16 cellular contexts compared by ENCODE assay signal in genomic region chr5:154479944-154480750, GRCh38. TPM values are rescaled to one million over a fixed set of nuclear protein-coding genes. Genes with fewer than 3 reads are reported as not detected.
A peak's percentile ranks its signal among the peaks of the same experiment; 100 is the strongest.
DNase-seq lines count a peak whose midpoint lies in the region; ATAC-seq and TF ChIP-seq lines count a peak whose summit lies in the region.
"Had no signal": no experiment of that assay in that cellular context is flagged by ENCODE, and none has a peak within 500 bp of the region (broad histone marks: within the 10 kb centered on the region; RNA-seq: fewer than 3 reads in every experiment).

No MANE protein-coding gene starts in this region.

- H2AFZ ChIP-seq in neural cell (ENCODE audit: low read depth, low read length) (no peak overlapping the region), osteoblast (ENCODE audit: low read length) (no peak overlapping the region)

- no peaks in the 10 kb centered on the region for H3K79me2 ChIP-seq in neural cell (replicated peaks; ENCODE audit: insufficient read depth, low read length)
- no peaks in the 10 kb centered on the region for H3K79me2 ChIP-seq in osteoblast (ENCODE audit: insufficient read depth, low read length)

- TF ChIP-seq EP300 in neural cell (conservative IDR thresholded peaks at IDR 0.05; ENCODE audit: poor library complexity, severe bottlenecking) = no peak

- TF ChIP-seq CTCF in Caco-2 (IDR thresholded peaks at IDR 0.05; ENCODE audit: insufficient read depth in 1 of 2, low read depth in 1 of 2, low read length in 1 of 2, severe bottlenecking in 1 of 2, unreplicated experiment in 1 of 2) (no peak), GM20000 (IDR thresholded peaks at IDR 0.05; ENCODE audit: extremely low read depth, missing control alignments) (no peak), brain (conservative IDR thresholded peaks at IDR 0.05) (no peak), neural cell (IDR thresholded peaks at IDR 0.05; ENCODE audit: poor library complexity, severe bottlenecking) (no peak), osteoblast (IDR thresholded peaks at IDR 0.05; ENCODE audit: extremely low read depth, low read depth, low read length) (no peak)

- POLR2A ChIA-PET in Caco-2 (lab: Charles Lee) = no interaction called here

- H3K27me3 Mint-ChIP-seq in Caco-2 (ENCODE audit: insufficient read depth, unreplicated experiment) (peaks cover 25% of the 10 kb centered on the region), brain (peaks cover 100% of the 10 kb centered on the region)

- no TSS peak for BruUV-seq in Caco-2 (replicated peaks; lab: Mats Ljungman, UMichigan)

- H3K36me3 Mint-ChIP-seq in Caco-2 (ENCODE audit: insufficient read depth, unreplicated experiment) (peaks cover 9% of the 10 kb centered on the region), brain (no peaks in the 10 kb centered on the region)

- H3K4me3 Mint-ChIP-seq in Caco-2 (ENCODE audit: unreplicated experiment) (no peak overlapping the region), brain (peak overlapping the region in 4 of 5 experiments; percentile 58 to 76 (median 74))

- intact Hi-C loops in Caco-2 (cut with micrococcal nuclease; ENCODE audit: unreplicated experiment) = no loop called here

- H3K4me1 ChIP-seq in Caco-2 = peaks cover 26% of the 10 kb centered on the region
- no peaks in the 10 kb centered on the region for H3K4me1 ChIP-seq in osteoblast (ENCODE audit: insufficient read depth, low read length)

- peaks cover 5% of the 10 kb centered on the region for H3K4me1 Mint-ChIP-seq in Caco-2 (ENCODE audit: low read depth, unreplicated experiment)
- H3K4me1 Mint-ChIP-seq in brain = peaks cover 64% of the 10 kb centered on the region

- H3K27ac ChIP-seq in neural cell (ENCODE audit: low read length) (no peak overlapping the region), osteoblast (ENCODE audit: low read depth, low read length) (no peak overlapping the region)
- H3K27ac ChIP-seq: upper lobe of left lung had no signal

- H3F3A ChIP-seq in neural cell (ENCODE audit: insufficient read depth, low read length, poor library complexity, severe bottlenecking) = no peaks in the 10 kb centered on the region

- H4K20me1 ChIP-seq in neural cell (ENCODE audit: insufficient read depth) = no peaks in the 10 kb centered on the region
- no peaks in the 10 kb centered on the region for H4K20me1 ChIP-seq in osteoblast (ENCODE audit: insufficient read depth, low read length)

- H3K36me3 ChIP-seq in Caco-2 (ENCODE audit: control insufficient read depth, insufficient read depth, low read length) (no peaks in the 10 kb centered on the region), neural cell (ENCODE audit: insufficient read depth, low read length) (no peaks in the 10 kb centered on the region), osteoblast (ENCODE audit: insufficient read depth, low read length) (no peaks in the 10 kb centered on the region)
- H3K36me3 ChIP-seq: HAP-1, upper lobe of left lung had no signal

- H3K27me3 ChIP-seq in Caco-2 (replicated peaks; ENCODE audit: control insufficient read depth, insufficient read depth, low read length) (peaks cover 7% of the 10 kb centered on the region), neural cell (ENCODE audit: insufficient read depth, low read depth, low read length) (peaks cover 100% of the 10 kb centered on the region), osteoblast (ENCODE audit: insufficient read depth, low read length) (peaks cover 98% of the 10 kb centered on the region)

- no peaks in the 10 kb centered on the region for H3K9me2 ChIP-seq in neural cell (ENCODE audit: insufficient read depth, low read length)

- no peak overlapping the region for H3K9ac ChIP-seq in neural cell (ENCODE audit: low read length)

- CTCF ChIA-PET in Caco-2 (lab: Charles Lee) = no interaction called here

- H3K4me3 ChIP-seq in Caco-2 (ENCODE audit: low read depth, low read length) (no peak overlapping the region), neural cell (ENCODE audit: low read length) (no peak overlapping the region), osteoblast (ENCODE audit: insufficient read depth, low read length) (no peak overlapping the region)
- H3K4me3 ChIP-seq: HAP-1, upper lobe of left lung had no signal

- H3K27ac Mint-ChIP-seq in Caco-2 (ENCODE audit: unreplicated experiment) = peak overlapping the region; percentile 69
- H3K27ac Mint-ChIP-seq in brain = no peak overlapping the region

- no peak for ATAC-seq in HG02973 (IDR thresholded peaks at IDR 0.05; ENCODE audit: unreplicated experiment)
- ATAC-seq: esophagus mucosa, PC-3 had no signal

- H3K4me2 ChIP-seq in neural cell (ENCODE audit: low read length) (no peak overlapping the region), osteoblast (ENCODE audit: insufficient read depth, low read length) (no peak overlapping the region)

- H3K9me3 ChIP-seq in Caco-2 (no peaks in the 10 kb centered on the region), neural cell (ENCODE audit: low read length) (no peaks in the 10 kb centered on the region), osteoblast (ENCODE audit: low read depth, low read length) (no peaks in the 10 kb centered on the region)
- H3K9me3 ChIP-seq: HAP-1, upper lobe of left lung had no signal

- DNase-seq in Caco-2 (no peak), GM20000 (ENCODE audit: low spot score) (peak; percentile 57), osteoblast (ENCODE audit: insufficient read length, low spot score, missing footprints) (no peak), NCI-H1930 (lab: John Stamatoyannopoulos, UW) (no peak), GF-D8 (lab: John Stamatoyannopoulos, UW) (no peak)
- DNase-seq: activated CD4-positive, CD25-positive, alpha-beta regulatory T cell; mammary epithelial cell; MV-4-11; NCI-H446 treated with DMSO at 0.1 percent for 48 hours; PC-3 had no signal

- H3K9me3 Mint-ChIP-seq in Caco-2 (ENCODE audit: unreplicated experiment) (no peaks in the 10 kb centered on the region), brain (peaks cover 0 to 3% (median 0%) of the 10 kb centered on the region in 5 experiments)

- no peak for TF ChIP-seq RAD21 in neural cell (conservative IDR thresholded peaks at IDR 0.05)

TF ChIP-seq in neural cell, 6 proteins besides CTCF, POLR2A, EP300 and RAD21:
- no peak for TF ChIP-seq POLR2AphosphoS5 (IDR thresholded peaks at IDR 0.05)
- TF ChIP-seq REST (IDR thresholded peaks at IDR 0.05; ENCODE audit: borderline replicate concordance) = no peak
- TF ChIP-seq EZH2 (IDR thresholded peaks at IDR 0.05; ENCODE audit: borderline replicate concordance, insufficient read depth, low read length, poor library complexity, severe bottlenecking) = peak; percentile 60
- no peak for TF ChIP-seq SMC3 (conservative IDR thresholded peaks at IDR 0.05; ENCODE audit: poor library complexity)
- TF ChIP-seq MXI1 (conservative IDR thresholded peaks at IDR 0.05; ENCODE audit: poor library complexity, severe bottlenecking) = no peak
- no peak for TF ChIP-seq TAF1 (IDR thresholded peaks at IDR 0.05; ENCODE audit: low read depth)

RNA-seq across cellular contexts. Expression of gene HAND1, which starts 2.1 kb away (rescaled TPM):
- 0.45 and 2.2 TPM in 2 replicates for total RNA-seq in Caco-2 (2022)
- polyA plus RNA-seq in brain (ENCODE audit: insufficient read depth, low read depth, low replicate concordance) = not detected
- not detected in 2 replicates for polyA plus RNA-seq in neural cell
- polyA minus RNA-seq in neural cell = not detected in 2 replicates
- under 0.01 TPM in 1 of 2 replicates, not detected in the other for total RNA-seq in osteoblast
- total RNA-seq: esophagus mucosa, mammary epithelial cell, PC-3 had no signal
- polyA plus RNA-seq: mammary epithelial cell had no signal

RNA-seq across cellular contexts. Expression of gene SAP30L, which starts 34.4 kb away (rescaled TPM):
- total RNA-seq in Caco-2 (2022) (30.5 and 32.5 TPM in 2 replicates), osteoblast (32.2 and 36.5 TPM in 2 replicates)
- polyA plus RNA-seq in brain (ENCODE audit: insufficient read depth, low read depth, low replicate concordance) (25.3 TPM), neural cell (18.5 and 32.7 TPM in 2 replicates)
- 32.8 and 40.7 TPM in 2 replicates for polyA minus RNA-seq in neural cell
